29 cellular contexts compared by ENCODE assay signal in genomic region chr1:38204698-38205097, GRCh38.
"Had no signal": no experiment of that assay in that cellular context is flagged by ENCODE, and none has a peak within 500 bp of the region (broad histone marks: within the 10 kb centered on the region; RNA-seq: fewer than 3 reads in every experiment).

No MANE protein-coding gene starts in this region.

- DNase-seq: colonic mucosa; cortex of kidney; dermis blood vessel endothelial cell; dorsolateral prefrontal cortex; effector CD4-positive, alpha-beta T cell; effector CD8-positive, alpha-beta T cell; effector memory CD4-positive, alpha-beta T cell; effector memory CD8-positive, alpha-beta T cell; endodermal cell; erythroblast; esophagus squamous epithelium; foreskin fibroblast; foreskin keratinocyte; foreskin melanocyte; gastrocnemius medialis; glutamatergic neuron; head of caudate nucleus; heart left ventricle; heart right ventricle had no signal

- H3K36me3 ChIP-seq: colonic mucosa, esophagus muscularis mucosa, esophagus squamous epithelium, gastrocnemius medialis, gastroesophageal sphincter, heart left ventricle, heart right ventricle had no signal

- H3K27ac ChIP-seq: colonic mucosa, coronary artery, dorsolateral prefrontal cortex, epithelial cell of prostate, esophagus muscularis mucosa, esophagus squamous epithelium, foreskin keratinocyte, gastrocnemius medialis, gastroesophageal sphincter, heart left ventricle, heart right ventricle, hepatocyte had no signal

- ATAC-seq: effector memory CD8-positive, alpha-beta T cell; esophagus mucosa; foreskin keratinocyte; gastrocnemius medialis; gastroesophageal sphincter; heart left ventricle; heart right ventricle had no signal

- H3K4me1 ChIP-seq: colonic mucosa, esophagus muscularis mucosa, esophagus squamous epithelium, foreskin keratinocyte, gastrocnemius medialis, gastroesophageal sphincter, heart left ventricle, heart right ventricle had no signal

- FAIRE-seq: colon, endometrium, endothelial cell of umbilical vein, frontal cortex had no signal

- H3K79me2 ChIP-seq: hepatocyte had no signal

- H3K4me2 ChIP-seq: hepatocyte had no signal

- H3K9me3 ChIP-seq: colonic mucosa, gastrocnemius medialis had no signal

- H3K4me3 ChIP-seq: colonic mucosa, coronary artery, dorsolateral prefrontal cortex, esophagus muscularis mucosa, esophagus squamous epithelium, gastrocnemius medialis, gastroesophageal sphincter, heart left ventricle, heart right ventricle, hepatocyte had no signal

- H2AFZ ChIP-seq: hepatocyte had no signal

- H3K27me3 ChIP-seq: colonic mucosa had no signal
